ENCODE assay signal across 1 cellular context in genomic region chr17:4908301-4908700, GRCh38.
TF ChIP-seq lines count a peak whose summit lies in the region.

No MANE protein-coding gene starts in this region.

TF ChIP-seq in HepG2, 621 proteins besides CTCF, POLR2A, EP300 and RAD21 (continued from another document and continues in another):
- TF ChIP-seq, protein P1, sequence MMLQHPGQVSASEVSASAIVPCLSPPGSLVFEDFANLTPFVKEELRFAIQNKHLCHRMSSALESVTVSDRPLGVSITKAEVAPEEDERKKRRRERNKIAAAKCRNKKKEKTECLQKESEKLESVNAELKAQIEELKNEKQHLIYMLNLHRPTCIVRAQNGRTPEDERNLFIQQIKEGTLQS (CRISPR knock-in tag; IDR thresholded peaks at IDR 0.05): no peak
- TF ChIP-seq ZNF432 (CRISPR knock-in tag; IDR thresholded peaks at IDR 0.05; ENCODE audit: borderline replicate concordance): no peak
- TF ChIP-seq ZNF407 (CRISPR knock-in tag; IDR thresholded peaks at IDR 0.05; ENCODE audit: not compliant biosample characterization): no peak
- TF ChIP-seq ZMYM4 (CRISPR knock-in tag; IDR thresholded peaks at IDR 0.05): peak; percentile 44; the same call in 1 of the 2 replicates
- no peak for TF ChIP-seq E2F5 (CRISPR knock-in tag; conservative IDR thresholded peaks at IDR 0.05)
- TF ChIP-seq, protein P2, sequence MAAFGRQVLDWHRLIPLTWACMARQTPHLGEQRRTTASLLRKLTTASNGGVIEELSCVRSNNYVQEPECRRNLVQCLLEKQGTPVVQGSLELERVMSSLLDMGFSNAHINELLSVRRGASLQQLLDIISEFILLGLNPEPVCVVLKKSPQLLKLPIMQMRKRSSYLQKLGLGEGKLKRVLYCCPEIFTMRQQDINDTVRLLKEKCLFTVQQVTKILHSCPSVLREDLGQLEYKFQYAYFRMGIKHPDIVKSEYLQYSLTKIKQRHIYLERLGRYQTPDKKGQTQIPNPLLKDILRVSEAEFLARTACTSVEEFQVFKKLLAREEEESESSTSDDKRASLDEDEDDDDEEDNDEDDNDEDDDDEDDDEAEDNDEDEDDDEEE (CRISPR knock-in tag; IDR thresholded peaks at IDR 0.05): no peak
- no peak for TF ChIP-seq ZNF7 (CRISPR knock-in tag; IDR thresholded peaks at IDR 0.05)
- no peak for TF ChIP-seq ZBTB8A (CRISPR knock-in tag; IDR thresholded peaks at IDR 0.05; ENCODE audit: borderline replicate concordance, low read depth)
- no peak for TF ChIP-seq PRMT3 (CRISPR knock-in tag; IDR thresholded peaks at IDR 0.05; ENCODE audit: borderline replicate concordance, low read depth)
- peak; percentile 76 for TF ChIP-seq GABPB1 (CRISPR knock-in tag; IDR thresholded peaks at IDR 0.05)
- TF ChIP-seq IKZF5 (CRISPR knock-in tag; IDR thresholded peaks at IDR 0.05): peak; percentile 58; the same call in 1 of the 2 replicates
- TF ChIP-seq NCOA2 (CRISPR knock-in tag; IDR thresholded peaks at IDR 0.05): peak; percentile 43; the same call in 1 of the 2 replicates
- 0 out of 2 replicates have a peak, but pooled peaks have one; percentile 34 for TF ChIP-seq ZNF839 (CRISPR knock-in tag; IDR thresholded peaks at IDR 0.05; ENCODE audit: borderline replicate concordance)
- TF ChIP-seq, protein P3, sequence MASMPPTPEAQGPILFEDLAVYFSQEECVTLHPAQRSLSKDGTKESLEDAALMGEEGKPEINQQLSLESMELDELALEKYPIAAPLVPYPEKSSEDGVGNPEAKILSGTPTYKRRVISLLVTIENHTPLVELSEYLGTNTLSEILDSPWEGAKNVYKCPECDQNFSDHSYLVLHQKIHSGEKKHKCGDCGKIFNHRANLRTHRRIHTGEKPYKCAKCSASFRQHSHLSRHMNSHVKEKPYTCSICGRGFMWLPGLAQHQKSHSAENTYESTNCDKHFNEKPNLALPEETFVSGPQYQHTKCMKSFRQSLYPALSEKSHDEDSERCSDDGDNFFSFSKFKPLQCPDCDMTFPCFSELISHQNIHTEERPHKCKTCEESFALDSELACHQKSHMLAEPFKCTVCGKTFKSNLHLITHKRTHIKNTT (CRISPR knock-in tag; IDR thresholded peaks at IDR 0.05): no peak
- no peak for TF ChIP-seq PHF5A (CRISPR knock-in tag; IDR thresholded peaks at IDR 0.05; ENCODE audit: low read depth, unreplicated experiment)
- TF ChIP-seq ZNF350 (CRISPR knock-in tag; IDR thresholded peaks at IDR 0.05; ENCODE audit: borderline replicate concordance, low read depth): no peak
- no peak for TF ChIP-seq POLR2AphosphoS2 (IDR thresholded peaks at IDR 0.05; ENCODE audit: low read depth, low read length)
- TF ChIP-seq ZKSCAN1 (IDR thresholded peaks at IDR 0.05; ENCODE audit: low read length): no peak
- TF ChIP-seq, protein P4, sequence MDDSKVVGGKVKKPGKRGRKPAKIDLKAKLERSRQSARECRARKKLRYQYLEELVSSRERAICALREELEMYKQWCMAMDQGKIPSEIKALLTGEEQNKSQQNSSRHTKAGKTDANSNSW (CRISPR knock-in tag; IDR thresholded peaks at IDR 0.05; ENCODE audit: borderline replicate concordance): no peak
- no peak for TF ChIP-seq CENPX (CRISPR knock-in tag; IDR thresholded peaks at IDR 0.05)
- TF ChIP-seq HNRNPK (IDR thresholded peaks at IDR 0.05; ENCODE audit: low read depth, low read length, poor library complexity, severe bottlenecking): no peak
- TF ChIP-seq ZHX2 (IDR thresholded peaks at IDR 0.05; ENCODE audit: low read depth): no peak
- TF ChIP-seq ZHX2 (CRISPR knock-in tag; IDR thresholded peaks at IDR 0.05; ENCODE audit: borderline replicate concordance): no peak
- no peak; the same call in 1 of the 2 replicates for TF ChIP-seq ZNF652 (CRISPR knock-in tag; IDR thresholded peaks at IDR 0.05; ENCODE audit: borderline replicate concordance, low read depth)
- TF ChIP-seq ARHGAP35 (CRISPR knock-in tag; IDR thresholded peaks at IDR 0.05; ENCODE audit: borderline replicate concordance): no peak
- TF ChIP-seq, protein P5, sequence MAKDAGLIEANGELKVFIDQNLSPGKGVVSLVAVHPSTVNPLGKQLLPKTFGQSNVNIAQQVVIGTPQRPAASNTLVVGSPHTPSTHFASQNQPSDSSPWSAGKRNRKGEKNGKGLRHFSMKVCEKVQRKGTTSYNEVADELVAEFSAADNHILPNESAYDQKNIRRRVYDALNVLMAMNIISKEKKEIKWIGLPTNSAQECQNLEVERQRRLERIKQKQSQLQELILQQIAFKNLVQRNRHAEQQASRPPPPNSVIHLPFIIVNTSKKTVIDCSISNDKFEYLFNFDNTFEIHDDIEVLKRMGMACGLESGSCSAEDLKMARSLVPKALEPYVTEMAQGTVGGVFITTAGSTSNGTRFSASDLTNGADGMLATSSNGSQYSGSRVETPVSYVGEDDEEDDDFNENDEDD (CRISPR knock-in tag; IDR thresholded peaks at IDR 0.05; ENCODE audit: borderline replicate concordance): peak; percentile 49; the same call in 1 of the 2 replicates
- no peak for TF ChIP-seq ZNF431 (CRISPR knock-in tag; IDR thresholded peaks at IDR 0.05; ENCODE audit: borderline replicate concordance, low read depth)
- TF ChIP-seq ZZZ3 (CRISPR knock-in tag; IDR thresholded peaks at IDR 0.05; ENCODE audit: borderline replicate concordance): no peak
- peak; percentile 49; the same call in 1 of the 2 replicates for TF ChIP-seq ZBTB7A (CRISPR knock-in tag; IDR thresholded peaks at IDR 0.05)
- no peak for TF ChIP-seq ZNF720 (CRISPR knock-in tag; IDR thresholded peaks at IDR 0.05)
- peak; percentile 53; the same call in 1 of the 2 replicates for TF ChIP-seq ZNF792 (CRISPR knock-in tag; IDR thresholded peaks at IDR 0.05)
- TF ChIP-seq MYC (CRISPR knock-in tag; IDR thresholded peaks at IDR 0.05; ENCODE audit: borderline replicate concordance): peak; percentile 66; the same call in 1 of the 2 replicates
- no peak for TF ChIP-seq MLXIP (CRISPR knock-in tag; IDR thresholded peaks at IDR 0.05; ENCODE audit: borderline replicate concordance)
- no peak for TF ChIP-seq CEBPB (IDR thresholded peaks at IDR 0.05; ENCODE audit: borderline replicate concordance, low read depth, low read length)
